1 cellular context compared by ENCODE assay signal in the genomic region with DNA sequence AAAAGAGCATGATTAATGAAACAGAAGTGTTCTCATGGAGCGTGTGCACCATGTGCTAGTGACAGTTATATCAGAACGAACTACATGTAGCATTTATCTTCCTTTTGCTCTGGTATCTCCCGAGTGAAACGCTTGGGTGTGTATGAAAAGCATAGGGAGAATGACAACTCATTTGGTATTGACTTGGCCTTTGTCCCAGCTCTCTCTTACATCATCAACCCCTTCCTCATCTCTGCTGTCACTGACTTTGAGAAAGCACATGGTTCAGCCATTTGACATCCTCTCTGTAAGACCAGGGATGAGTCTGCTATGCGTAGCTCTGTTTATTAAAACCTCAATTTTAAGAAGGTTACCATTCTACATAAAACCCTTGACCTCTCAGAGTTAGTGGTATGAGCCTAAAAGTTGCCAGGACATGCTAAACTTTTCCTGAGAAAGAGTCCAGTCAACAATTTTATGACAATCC.
A peak's percentile ranks its signal among the peaks of the same experiment; 100 is the strongest.
TF ChIP-seq lines count a peak whose summit lies in the region.

No MANE protein-coding gene starts in this region.

TF ChIP-seq in HepG2, 621 proteins besides CTCF, POLR2A, EP300 and RAD21 (continued from another document):
- TF ChIP-seq, protein P1, sequence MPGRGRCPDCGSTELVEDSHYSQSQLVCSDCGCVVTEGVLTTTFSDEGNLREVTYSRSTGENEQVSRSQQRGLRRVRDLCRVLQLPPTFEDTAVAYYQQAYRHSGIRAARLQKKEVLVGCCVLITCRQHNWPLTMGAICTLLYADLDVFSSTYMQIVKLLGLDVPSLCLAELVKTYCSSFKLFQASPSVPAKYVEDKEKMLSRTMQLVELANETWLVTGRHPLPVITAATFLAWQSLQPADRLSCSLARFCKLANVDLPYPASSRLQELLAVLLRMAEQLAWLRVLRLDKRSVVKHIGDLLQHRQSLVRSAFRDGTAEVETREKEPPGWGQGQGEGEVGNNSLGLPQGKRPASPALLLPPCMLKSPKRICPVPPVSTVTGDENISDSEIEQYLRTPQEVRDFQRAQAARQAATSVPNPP (CRISPR knock-in tag; IDR thresholded peaks at IDR 0.05), result 0 out of 2 replicates have a peak, but pooled peaks have one; percentile 26
- TF ChIP-seq KDM6A (CRISPR knock-in tag; IDR thresholded peaks at IDR 0.05; ENCODE audit: low read depth) (peak; percentile 28; the same call in 1 of the 2 replicates), ZNF777 (CRISPR knock-in tag; IDR thresholded peaks at IDR 0.05) (no peak), ZNF331 (CRISPR knock-in tag; IDR thresholded peaks at IDR 0.05) (peak; percentile 57; the same call in 1 of the 2 replicates)
